Comparison of ENCODE assay signal across 13 cellular contexts in the genomic region with DNA sequence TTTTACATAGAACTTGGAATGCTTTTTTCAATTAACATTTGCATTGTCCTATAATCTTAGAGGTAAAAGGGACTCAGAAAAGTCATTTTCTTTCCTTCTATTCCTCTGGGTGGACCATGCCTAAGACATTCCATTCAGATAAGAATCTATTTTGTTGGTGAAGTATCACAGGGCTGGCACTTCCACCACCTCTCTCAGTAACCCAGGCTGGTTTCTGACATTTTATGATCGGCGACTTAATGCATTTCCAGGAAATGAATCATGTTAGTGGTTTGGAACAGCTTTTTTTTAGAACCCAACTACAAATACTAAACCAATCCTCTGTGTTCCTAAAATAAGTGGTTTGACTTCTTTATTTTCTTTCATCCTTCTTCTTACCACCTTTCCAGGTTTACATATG.
DNase-seq lines count a peak whose midpoint lies in the region; TF ChIP-seq lines count a peak whose summit lies in the region.
"Had no signal": no experiment of that assay in that cellular context is flagged by ENCODE, and none has a peak within 500 bp of the region (broad histone marks: within the 10 kb centered on the region; RNA-seq: fewer than 3 reads in every experiment).

No MANE protein-coding gene starts in this region.

- H2AFZ ChIP-seq in parathyroid adenoma: no peak overlapping the region

- peaks cover 18% of the 10 kb centered on the region for H3K4me1 ChIP-seq in parathyroid adenoma
- H3K4me1 ChIP-seq: HAP-1 had no signal

- H3K4me3 ChIP-seq in astrocyte of the spinal cord (ENCODE audit: low read depth, low read length): no peak overlapping the region
- no peak overlapping the region for H3K4me3 ChIP-seq in parathyroid adenoma (ENCODE audit: low read depth, low read length)
- H3K4me3 ChIP-seq: HAP-1 had no signal

- peak; percentile 5 for DNase-seq in NK-92 treated with Interleukin-12 subunit alpha and Interleukin-12 subunit beta, amount 100 ng/mL, for 24 hours (lab: John Stamatoyannopoulos, UW)
- DNase-seq in NK-92 (lab: John Stamatoyannopoulos, UW; ENCODE audit: unreplicated experiment): no peak
- DNase-seq in NCI-H226: peak; percentile 53
- peak; percentile 55 for DNase-seq in astrocyte of the spinal cord (ENCODE audit: low read depth, low spot score)
- DNase-seq in globus pallidus (ENCODE audit: low spot score): no peak
- no peak for DNase-seq in DMS153 treated with DMSO at 0.1 percent for 48 hours (lab: John Stamatoyannopoulos, UW; ENCODE audit: unreplicated experiment)
- DNase-seq in caudate nucleus (lab: John Stamatoyannopoulos, UW): no peak
- DNase-seq: activated CD8-positive, alpha-beta memory T cell treated with anti-CD3 and anti-CD28 coated beads, Interleukin-2, amount 50 U/mL, for 4 hours; erythroblast; naive thymus-derived CD8-positive, alpha-beta T cell had no signal

- H3K27ac ChIP-seq in parathyroid adenoma (no peak overlapping the region), caudate nucleus (ENCODE audit: low read depth, low read length) (no peak overlapping the region)
- H3K27ac ChIP-seq: 22Rv1 had no signal

- H3K4me2 ChIP-seq in parathyroid adenoma (ENCODE audit: low read length): peak overlapping the region; percentile 45

- H3K27me3 ChIP-seq in parathyroid adenoma (ENCODE audit: control insufficient read depth, insufficient read depth, low read length): no peaks in the 10 kb centered on the region

- TF ChIP-seq CTCF in astrocyte of the spinal cord (IDR thresholded peaks at IDR 0.05; ENCODE audit: low read depth, low read length) (no peak), parathyroid adenoma (IDR thresholded peaks at IDR 0.05) (no peak)

- in situ Hi-C loops in astrocyte of the spinal cord (cut with HindIII; ENCODE audit: low sequenced_read_pairs): no loop called here

- no peak overlapping the region for H3K9ac ChIP-seq in parathyroid adenoma

- no peaks in the 10 kb centered on the region for H3K79me2 ChIP-seq in parathyroid adenoma

- no peaks in the 10 kb centered on the region for H3K9me3 ChIP-seq in parathyroid adenoma (ENCODE audit: control insufficient read depth, low read length)
- H3K9me3 ChIP-seq: HAP-1 had no signal

- H3K36me3 ChIP-seq in parathyroid adenoma (ENCODE audit: control insufficient read depth, insufficient read depth, low read length): no peaks in the 10 kb centered on the region
- H3K36me3 ChIP-seq: HAP-1 had no signal

Comparison
In these comparisons a context has a peak if more than half of its experiments do, and no peak if none do; other contexts are left out.
1. DNase-seq: peak in NK-92 treated with Interleukin-12 subunit alpha and Interleukin-12 subunit beta, amount 100 ng/mL, for 24 hours (single experiment), NCI-H226 (single experiment) and astrocyte of the spinal cord (single experiment); none in NK-92 (single experiment), globus pallidus (single experiment), DMS153 treated with DMSO at 0.1 percent for 48 hours (single experiment) and caudate nucleus (0 of 61).